Comparison of ENCODE assay signal across 8 cellular contexts in the genomic region with DNA sequence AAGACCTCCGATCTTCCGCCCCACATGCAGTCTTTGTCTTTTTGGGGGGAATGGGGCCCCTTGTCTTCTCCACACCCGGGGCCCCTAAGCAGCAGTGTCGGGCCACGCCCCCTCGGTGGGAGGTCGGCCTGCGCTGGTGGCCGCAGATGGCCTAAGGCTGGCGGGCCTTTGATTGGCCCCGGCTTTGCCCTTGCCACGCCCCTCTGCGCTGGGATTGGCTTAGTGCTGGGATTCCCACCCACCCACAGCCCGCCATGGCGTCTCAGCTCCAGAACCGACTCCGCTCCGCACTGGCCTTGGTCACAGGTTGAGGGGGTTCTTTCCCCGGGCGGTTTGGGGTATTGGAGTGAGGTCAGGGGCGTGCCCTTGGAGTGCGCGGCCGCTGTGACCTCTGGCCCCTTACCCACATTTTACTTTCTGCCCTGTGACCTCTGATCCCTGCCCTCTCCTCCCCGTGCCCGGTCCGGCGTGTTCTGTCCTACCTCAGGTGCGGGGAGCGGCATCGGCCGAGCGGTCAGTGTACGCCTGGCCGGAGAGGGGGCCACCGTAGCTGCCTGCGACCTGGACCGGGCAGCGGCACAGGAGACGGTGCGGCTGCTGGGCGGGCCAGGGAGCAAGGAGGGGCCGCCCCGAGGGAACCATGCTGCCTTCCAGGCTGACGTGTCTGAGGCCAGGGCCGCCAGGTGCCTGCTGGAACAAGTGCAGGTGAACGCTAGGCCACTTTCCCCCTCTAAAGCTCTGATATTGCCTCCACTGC. TPM values are rescaled to one million over a fixed set of nuclear protein-coding genes. Genes with fewer than 3 reads are reported as not detected.
DNase-seq lines count a peak whose midpoint lies in the region; ATAC-seq and TF ChIP-seq lines count a peak whose summit lies in the region.

A gene (plus strand): TSS at position 241 of the 757 bp plus-strand sequence. CDS start 14 bp downstream, at position 255.

- H3K9me3 ChIP-seq in T-helper 17 cell (ENCODE audit: control insufficient read depth, low read length, poor library complexity, severe bottlenecking) (no peaks in the 10 kb centered on the region), prostate gland (no peaks in the 10 kb centered on the region), upper lobe of left lung (no peaks in the 10 kb centered on the region)

- H3K9me3 Mint-ChIP-seq in HFFc6: no peaks in the 10 kb centered on the region

- H3K4me3 Mint-ChIP-seq in HFFc6: peak within 1 kb of the TSS; percentile 100
- H3K4me3 Mint-ChIP-seq in T-helper 17 cell: peak within 1 kb of the TSS; percentile 93

- 1% methylated on average over 47 of the region's 47 CpGs for WGBS in prostate gland
- WGBS in upper lobe of left lung, 2 donors: 1% methylated on average over 18 to 37 of the region's 47 CpGs

- intact Hi-C loops in left ventricle myocardium superior (cut with micrococcal nuclease): no loop called here
- intact Hi-C loops in prostate gland (cut with DNase I): no loop called here

- TF ChIP-seq EP300 in upper lobe of left lung (IDR thresholded peaks at IDR 0.05): no peak

- H3K27me3 Mint-ChIP-seq in HFFc6 (ENCODE audit: insufficient read depth) (peaks cover 8% of the 10 kb centered on the region), T-helper 17 cell (no peaks in the 10 kb centered on the region)

- peak; percentile 68 for ATAC-seq in T-helper 17 cell
- ATAC-seq in left ventricle myocardium superior: peak; percentile 70
- ATAC-seq in upper lobe of left lung (ENCODE audit: low FRiP score in 2 of 2): peak; percentile 82 to 89

- DNase-seq in GDM1 (lab: John Stamatoyannopoulos, UW) (peak; percentile 84), HFFc6 (peak; percentile 77), NCI-H146 treated with DMSO at 0.1 percent for 48 hours (lab: John Stamatoyannopoulos, UW; ENCODE audit: unreplicated experiment) (peak; percentile 65), T-helper 17 cell (peak; percentile 78 to 88 (median 88)), amniotic epithelial cell (ENCODE audit: low read depth) (peak; percentile 85), left ventricle myocardium superior (peak; percentile 97), prostate gland (ENCODE audit: low spot score) (peak; percentile 94), upper lobe of left lung (peak; percentile 96 to 98)

- H3K27ac Mint-ChIP-seq in HFFc6 (peak within 1 kb of the TSS; percentile 97), T-helper 17 cell (peak within 1 kb of the TSS; percentile 79)

- peaks cover 52% of the 10 kb centered on the region for H3K36me3 Mint-ChIP-seq in HFFc6 (ENCODE audit: low read depth)
- peaks cover 9% of the 10 kb centered on the region for H3K36me3 Mint-ChIP-seq in T-helper 17 cell (ENCODE audit: low read depth)

- H3K4me1 ChIP-seq in prostate gland (replicated peaks) (peaks cover 6% of the 10 kb centered on the region), upper lobe of left lung (peaks cover 47 to 71% (median 47%) of the 10 kb centered on the region in 4 donors)

- H3K4me1 Mint-ChIP-seq in HFFc6 (ENCODE audit: low read depth) (peaks cover 63% of the 10 kb centered on the region), T-helper 17 cell (peaks cover 59% of the 10 kb centered on the region)

- TF ChIP-seq POLR2A in prostate gland (IDR thresholded peaks at IDR 0.05) (peak; percentile 70), upper lobe of left lung (IDR thresholded peaks at IDR 0.05) (peak in 3 of 4 donors; percentile 28 to 66 (median 29))

- H3K27me3 ChIP-seq in prostate gland (replicated peaks; ENCODE audit: insufficient read depth) (no peaks in the 10 kb centered on the region), upper lobe of left lung (no peaks in the 10 kb centered on the region)

- H3K36me3 ChIP-seq in prostate gland (peaks cover 0 to 6% of the 10 kb centered on the region in 2 donors), upper lobe of left lung (peaks cover 9 to 25% (median 19%) of the 10 kb centered on the region in 4 donors)

- TF ChIP-seq CTCF in HFFc6 (IDR thresholded peaks at IDR 0.05) (no peak), prostate gland (IDR thresholded peaks at IDR 0.05) (peak in 1 of 4 experiments; percentile 6), upper lobe of left lung (IDR thresholded peaks at IDR 0.05) (no peak)

- H3K27ac ChIP-seq in prostate gland (peak within 1 kb of the TSS; percentile 58 to 71), upper lobe of left lung (peak within 1 kb of the TSS; percentile 64 to 78 (median 70))

- H3K4me3 ChIP-seq in prostate gland (peak within 1 kb of the TSS; percentile 61 to 63), upper lobe of left lung (peak within 1 kb of the TSS; percentile 29 to 80 (median 70))

RNA-seq across cellular contexts. Expression of the gene that starts here (rescaled TPM):
- total RNA-seq in HFFc6 (2021; fragmentation: NEBNext Ultra II Directional; extraction: Animal tissue kit (Norgen Biotek cat#: 25700)): 1 to 10 TPM in 2 of 6 experiments, under 1 TPM in 4; 0.39 to 1.2 (median 0.73) TPM
- total RNA-seq in T-helper 17 cell: 10 to 100 TPM in 1 of 2 donors, 1 to 10 TPM in 1; 7.6 to 11.9 TPM
- total RNA-seq in left ventricle myocardium superior: 24.8 TPM
- total RNA-seq in prostate gland: 10 to 100 TPM; 21.9 to 43.7 TPM
- total RNA-seq in upper lobe of left lung: 10 to 100 TPM in 5 of 6 donors, 1 to 10 TPM in 1; 8.2 to 39.3 (median 28.7) TPM

Comparison
In these comparisons a context has a peak if more than half of its experiments do, and no peak if none do; other contexts are left out.
1. Peak in every context shown above with its lines: DNase-seq, ATAC-seq, H3K4me3 ChIP-seq and H3K27ac ChIP-seq.